1 cellular context compared by ENCODE assay signal in genomic region chr1:172443666-172444453, GRCh38.
A peak's percentile ranks its signal among the peaks of the same experiment; 100 is the strongest.
TF ChIP-seq lines count a peak whose summit lies in the region.

Gene PIGC, minus strand, starts transcription at chr1:172444069. Its CDS starts 1,447 bp downstream, at chr1:172442622.

TF ChIP-seq in K562, 482 proteins besides CTCF, POLR2A, EP300 and RAD21 (continued from another document and continues in another):
- TF ChIP-seq ZNF165 (CRISPR knock-in tag; IDR thresholded peaks at IDR 0.05; ENCODE audit: borderline replicate concordance) (no peak), ZNF3 (CRISPR knock-in tag; IDR thresholded peaks at IDR 0.05) (no peak), SAFB (IDR thresholded peaks at IDR 0.05; ENCODE audit: borderline replicate concordance, low read depth, low read length) (no peak), TFAP4 (CRISPR knock-in tag; IDR thresholded peaks at IDR 0.05; ENCODE audit: borderline replicate concordance) (peak; percentile 94), JUN (IDR thresholded peaks at IDR 0.05; ENCODE audit: borderline replicate concordance, low read depth, low read length) (no peak; the same call in 1 of the 2 replicates), JUN (CRISPR knock-in tag; IDR thresholded peaks at IDR 0.05; ENCODE audit: borderline replicate concordance) (no peak), ZNF586 (CRISPR knock-in tag; conservative IDR thresholded peaks at IDR 0.05) (no peak), POLR3A (IDR thresholded peaks at IDR 0.05; ENCODE audit: borderline replicate concordance, extremely low read depth, insufficient read depth, insufficient read length) (no peak), HNRNPUL1 (IDR thresholded peaks at IDR 0.05; ENCODE audit: low read length) (no peak), PKNOX1 (IDR thresholded peaks at IDR 0.05) (no peak), ZNF445 (CRISPR knock-in tag; IDR thresholded peaks at IDR 0.05; ENCODE audit: low read depth) (no peak; the same call in 1 of the 2 replicates), ZFP36 (IDR thresholded peaks at IDR 0.05; ENCODE audit: low read depth, low read length, partially characterized antibody) (peak; percentile 38), RBM14 (IDR thresholded peaks at IDR 0.05; ENCODE audit: borderline replicate concordance, insufficient read depth, low read depth, low read length) (0 out of 2 replicates have a peak, but pooled peaks have one; percentile 35), ZNF133 (CRISPR knock-in tag; IDR thresholded peaks at IDR 0.05) (no peak), POLR2AphosphoS2 (IDR thresholded peaks at IDR 0.05; ENCODE audit: low read length) (no peak), ZNF507 (tag; conservative IDR thresholded peaks at IDR 0.05) (no peak), STAG1 (CRISPR knock-in tag; IDR thresholded peaks at IDR 0.05; ENCODE audit: borderline replicate concordance) (peak; percentile 72), ZNF23 (CRISPR knock-in tag; IDR thresholded peaks at IDR 0.05) (no peak), HDGF (IDR thresholded peaks at IDR 0.05) (no peak), ERF (CRISPR knock-in tag; IDR thresholded peaks at IDR 0.05) (no peak; the same call in 1 of the 2 replicates), HCFC1 (IDR thresholded peaks at IDR 0.05; ENCODE audit: low read depth, low read length) (peak; percentile 76), TSHZ1 (CRISPR knock-in tag; IDR thresholded peaks at IDR 0.05) (no peak), USF2 (CRISPR knock-in tag; IDR thresholded peaks at IDR 0.05) (no peak), XRCC3 (IDR thresholded peaks at IDR 0.05) (no peak), EZH2 (IDR thresholded peaks at IDR 0.05; ENCODE audit: borderline replicate concordance, low read depth, low read length) (no peak), HMG20B (CRISPR knock-in tag; IDR thresholded peaks at IDR 0.05) (no peak), ZNF318 (IDR thresholded peaks at IDR 0.05; ENCODE audit: borderline replicate concordance in 1 of 2, low read depth in 1 of 2) (no peak), TAF7 (tag; IDR thresholded peaks at IDR 0.05) (peak; percentile 67; the same call in 1 of the 2 replicates)
- TF ChIP-seq, protein P1, sequence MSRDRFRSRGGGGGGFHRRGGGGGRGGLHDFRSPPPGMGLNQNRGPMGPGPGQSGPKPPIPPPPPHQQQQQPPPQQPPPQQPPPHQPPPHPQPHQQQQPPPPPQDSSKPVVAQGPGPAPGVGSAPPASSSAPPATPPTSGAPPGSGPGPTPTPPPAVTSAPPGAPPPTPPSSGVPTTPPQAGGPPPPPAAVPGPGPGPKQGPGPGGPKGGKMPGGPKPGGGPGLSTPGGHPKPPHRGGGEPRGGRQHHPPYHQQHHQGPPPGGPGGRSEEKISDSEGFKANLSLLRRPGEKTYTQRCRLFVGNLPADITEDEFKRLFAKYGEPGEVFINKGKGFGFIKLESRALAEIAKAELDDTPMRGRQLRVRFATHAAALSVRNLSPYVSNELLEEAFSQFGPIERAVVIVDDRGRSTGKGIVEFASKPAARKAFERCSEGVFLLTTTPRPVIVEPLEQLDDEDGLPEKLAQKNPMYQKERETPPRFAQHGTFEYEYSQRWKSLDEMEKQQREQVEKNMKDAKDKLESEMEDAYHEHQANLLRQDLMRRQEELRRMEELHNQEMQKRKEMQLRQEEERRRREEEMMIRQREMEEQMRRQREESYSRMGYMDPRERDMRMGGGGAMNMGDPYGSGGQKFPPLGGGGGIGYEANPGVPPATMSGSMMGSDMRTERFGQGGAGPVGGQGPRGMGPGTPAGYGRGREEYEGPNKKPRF (IDR thresholded peaks at IDR 0.05; ENCODE audit: low read depth, low read length) = no peak
- TF ChIP-seq, protein P2, sequence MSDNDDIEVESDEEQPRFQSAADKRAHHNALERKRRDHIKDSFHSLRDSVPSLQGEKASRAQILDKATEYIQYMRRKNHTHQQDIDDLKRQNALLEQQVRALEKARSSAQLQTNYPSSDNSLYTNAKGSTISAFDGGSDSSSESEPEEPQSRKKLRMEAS (CRISPR knock-in tag; IDR thresholded peaks at IDR 0.05) = peak; percentile 69
- TF ChIP-seq, protein P3, sequence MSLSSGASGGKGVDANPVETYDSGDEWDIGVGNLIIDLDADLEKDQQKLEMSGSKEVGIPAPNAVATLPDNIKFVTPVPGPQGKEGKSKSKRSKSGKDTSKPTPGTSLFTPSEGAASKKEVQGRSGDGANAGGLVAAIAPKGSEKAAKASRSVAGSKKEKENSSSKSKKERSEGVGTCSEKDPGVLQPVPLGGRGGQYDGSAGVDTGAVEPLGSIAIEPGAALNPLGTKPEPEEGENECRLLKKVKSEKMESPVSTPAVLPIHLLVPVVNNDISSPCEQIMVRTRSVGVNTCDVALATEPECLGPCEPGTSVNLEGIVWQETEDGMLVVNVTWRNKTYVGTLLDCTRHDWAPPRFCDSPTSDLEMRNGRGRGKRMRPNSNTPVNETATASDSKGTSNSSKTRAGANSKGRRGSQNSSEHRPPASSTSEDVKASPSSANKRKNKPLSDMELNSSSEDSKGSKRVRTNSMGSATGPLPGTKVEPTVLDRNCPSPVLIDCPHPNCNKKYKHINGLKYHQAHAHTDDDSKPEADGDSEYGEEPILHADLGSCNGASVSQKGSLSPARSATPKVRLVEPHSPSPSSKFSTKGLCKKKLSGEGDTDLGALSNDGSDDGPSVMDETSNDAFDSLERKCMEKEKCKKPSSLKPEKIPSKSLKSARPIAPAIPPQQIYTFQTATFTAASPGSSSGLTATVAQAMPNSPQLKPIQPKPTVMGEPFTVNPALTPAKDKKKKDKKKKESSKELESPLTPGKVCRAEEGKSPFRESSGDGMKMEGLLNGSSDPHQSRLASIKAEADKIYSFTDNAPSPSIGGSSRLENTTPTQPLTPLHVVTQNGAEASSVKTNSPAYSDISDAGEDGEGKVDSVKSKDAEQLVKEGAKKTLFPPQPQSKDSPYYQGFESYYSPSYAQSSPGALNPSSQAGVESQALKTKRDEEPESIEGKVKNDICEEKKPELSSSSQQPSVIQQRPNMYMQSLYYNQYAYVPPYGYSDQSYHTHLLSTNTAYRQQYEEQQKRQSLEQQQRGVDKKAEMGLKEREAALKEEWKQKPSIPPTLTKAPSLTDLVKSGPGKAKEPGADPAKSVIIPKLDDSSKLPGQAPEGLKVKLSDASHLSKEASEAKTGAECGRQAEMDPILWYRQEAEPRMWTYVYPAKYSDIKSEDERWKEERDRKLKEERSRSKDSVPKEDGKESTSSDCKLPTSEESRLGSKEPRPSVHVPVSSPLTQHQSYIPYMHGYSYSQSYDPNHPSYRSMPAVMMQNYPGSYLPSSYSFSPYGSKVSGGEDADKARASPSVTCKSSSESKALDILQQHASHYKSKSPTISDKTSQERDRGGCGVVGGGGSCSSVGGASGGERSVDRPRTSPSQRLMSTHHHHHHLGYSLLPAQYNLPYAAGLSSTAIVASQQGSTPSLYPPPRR (CRISPR knock-in tag; IDR thresholded peaks at IDR 0.05; ENCODE audit: borderline replicate concordance) = no peak
- TF ChIP-seq, protein P4, sequence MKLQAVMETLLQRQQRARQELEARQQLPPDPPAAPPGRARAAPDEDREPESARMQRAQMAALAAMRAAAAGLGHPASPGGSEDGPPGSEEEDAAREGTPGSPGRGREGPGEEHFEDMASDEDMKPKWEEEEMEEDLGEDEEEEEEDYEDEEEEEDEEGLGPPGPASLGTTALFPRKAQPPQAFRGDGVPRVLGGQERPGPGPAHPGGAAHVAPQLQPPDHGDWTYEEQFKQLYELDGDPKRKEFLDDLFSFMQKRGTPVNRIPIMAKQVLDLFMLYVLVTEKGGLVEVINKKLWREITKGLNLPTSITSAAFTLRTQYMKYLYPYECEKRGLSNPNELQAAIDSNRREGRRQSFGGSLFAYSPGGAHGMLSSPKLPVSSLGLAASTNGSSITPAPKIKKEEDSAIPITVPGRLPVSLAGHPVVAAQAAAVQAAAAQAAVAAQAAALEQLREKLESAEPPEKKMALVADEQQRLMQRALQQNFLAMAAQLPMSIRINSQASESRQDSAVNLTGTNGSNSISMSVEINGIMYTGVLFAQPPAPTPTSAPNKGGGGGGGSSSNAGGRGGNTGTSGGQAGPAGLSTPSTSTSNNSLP (IDR thresholded peaks at IDR 0.05; ENCODE audit: borderline replicate concordance, low read depth, low read length) = no peak
